Comparison of ENCODE assay signal across 8 cellular contexts in the genomic region with DNA sequence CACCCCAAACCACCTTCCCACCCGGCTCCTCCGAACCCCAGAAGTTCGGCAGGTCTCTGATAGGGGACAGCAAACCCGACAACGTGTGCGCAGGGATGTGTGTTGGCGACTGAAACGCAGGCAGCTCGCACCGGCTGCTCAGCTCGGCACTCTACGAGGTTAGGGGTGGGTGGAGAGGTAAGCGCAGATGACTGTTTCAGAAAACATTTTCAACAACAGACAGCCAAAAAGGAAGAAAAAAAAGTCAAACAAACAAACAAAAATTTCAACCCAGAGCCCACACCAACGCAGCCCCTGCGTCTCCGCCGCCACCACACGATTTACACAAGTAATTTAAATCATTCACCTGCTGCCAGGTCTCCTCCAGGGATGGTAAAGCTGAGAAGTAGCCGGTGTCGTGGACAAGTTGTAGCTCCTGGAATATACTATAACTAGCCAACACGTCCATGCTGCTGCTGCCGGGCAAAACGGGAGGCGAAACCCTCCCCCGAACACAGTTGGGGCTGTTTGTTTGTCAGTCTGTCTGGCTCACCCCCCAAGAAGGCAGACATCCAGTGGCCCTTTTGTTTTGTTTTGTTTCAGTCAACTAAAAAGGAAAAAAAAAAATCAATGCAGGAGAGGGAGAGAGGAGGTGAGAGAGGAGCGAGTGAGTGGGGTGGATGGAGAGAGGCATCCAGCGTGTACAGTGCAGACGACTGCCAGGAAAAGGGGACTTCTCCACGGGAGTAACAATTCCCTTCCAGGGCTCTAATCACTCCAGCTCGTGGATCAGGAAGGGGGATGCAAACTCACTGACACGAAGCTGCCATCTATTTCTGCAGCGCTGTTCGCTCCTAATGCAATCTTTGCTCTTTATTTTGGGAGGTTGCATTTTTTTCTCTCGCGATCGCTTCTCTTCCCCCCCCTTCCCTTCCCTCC. TPM values are rescaled to one million over a fixed set of nuclear protein-coding genes. Genes with fewer than 3 reads are reported as not detected.
DNase-seq lines count a peak whose midpoint lies in the region; ATAC-seq and TF ChIP-seq lines count a peak whose summit lies in the region.

A gene (minus strand): TSS at position 828 of the 918 bp plus-strand sequence. CDS start 380 bp downstream, at position 448.

- H3K27ac ChIP-seq in left ventricle myocardium inferior (replicated peaks), result peak within 1 kb of the TSS; percentile 100

- H3K27me3 ChIP-seq in left ventricle myocardium inferior (ENCODE audit: low read depth), result no peaks in the 10 kb centered on the region

- H3K36me3 ChIP-seq in left ventricle myocardium inferior, result no peaks in the 10 kb centered on the region

- peaks cover 72% of the 10 kb centered on the region for H3K4me1 ChIP-seq in left ventricle myocardium inferior

- ATAC-seq in SK-N-SH treated with all-trans-retinoic acid at 6 μM for 48 hours (peak; percentile 17), GM18519 (IDR thresholded peaks at IDR 0.05; ENCODE audit: low FRiP score, unreplicated experiment) (no peak)

- H3K9me3 ChIP-seq in left ventricle myocardium inferior (replicated peaks), result no peaks in the 10 kb centered on the region

- H3K4me3 ChIP-seq in left ventricle myocardium inferior, result peak within 1 kb of the TSS; percentile 85

- peak; percentile 31 for DNase-seq in AG20443 (ENCODE audit: low spot score)
- DNase-seq in HCEC 1CT, result peak; percentile 20
- DNase-seq in amygdala (lab: John Stamatoyannopoulos, UW), result peak in 43 of 56 donors; percentile 11 to 90 (median 72)
- DNase-seq in left ventricle myocardium inferior, result peak; percentile 41
- peak; percentile 85 for DNase-seq in posterior vena cava (ENCODE audit: low spot score)
- no peak for DNase-seq in GM19240 (ENCODE audit: insufficient read length, low spot score)

- no peak for TF ChIP-seq CTCF in left ventricle myocardium inferior (IDR thresholded peaks at IDR 0.05; ENCODE audit: borderline replicate concordance)

- intact Hi-C loops in left ventricle myocardium inferior (cut with micrococcal nuclease) (loop anchor here (10.0 kb wide), 2 partner anchors 169 to 181 kb away; no protein-coding TSS in a partner anchor), posterior vena cava (cut with DNase I) (loop anchor here in 1 of 2 donors (5.0 to 10.0 kb wide), 4 partner anchors 89 to 361 kb away; no protein-coding TSS in a partner anchor)

TF ChIP-seq in SK-N-SH treated with all-trans-retinoic acid at 6 μM for 48 hours, 23 proteins besides CTCF, POLR2A, EP300 and RAD21:
- TF ChIP-seq, protein P1, sequence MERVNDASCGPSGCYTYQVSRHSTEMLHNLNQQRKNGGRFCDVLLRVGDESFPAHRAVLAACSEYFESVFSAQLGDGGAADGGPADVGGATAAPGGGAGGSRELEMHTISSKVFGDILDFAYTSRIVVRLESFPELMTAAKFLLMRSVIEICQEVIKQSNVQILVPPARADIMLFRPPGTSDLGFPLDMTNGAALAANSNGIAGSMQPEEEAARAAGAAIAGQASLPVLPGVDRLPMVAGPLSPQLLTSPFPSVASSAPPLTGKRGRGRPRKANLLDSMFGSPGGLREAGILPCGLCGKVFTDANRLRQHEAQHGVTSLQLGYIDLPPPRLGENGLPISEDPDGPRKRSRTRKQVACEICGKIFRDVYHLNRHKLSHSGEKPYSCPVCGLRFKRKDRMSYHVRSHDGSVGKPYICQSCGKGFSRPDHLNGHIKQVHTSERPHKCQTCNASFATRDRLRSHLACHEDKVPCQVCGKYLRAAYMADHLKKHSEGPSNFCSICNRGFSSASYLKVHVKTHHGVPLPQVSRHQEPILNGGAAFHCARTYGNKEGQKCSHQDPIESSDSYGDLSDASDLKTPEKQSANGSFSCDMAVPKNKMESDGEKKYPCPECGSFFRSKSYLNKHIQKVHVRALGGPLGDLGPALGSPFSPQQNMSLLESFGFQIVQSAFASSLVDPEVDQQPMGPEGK (CRISPR knock-in tag; IDR thresholded peaks at IDR 0.05; ENCODE audit: borderline replicate concordance), result no peak
- TF ChIP-seq CSDC2 (CRISPR knock-in tag; IDR thresholded peaks at IDR 0.05), result 0 out of 2 replicates have a peak, but pooled peaks have one; percentile 5
- no peak for TF ChIP-seq ZNF70 (CRISPR knock-in tag; IDR thresholded peaks at IDR 0.05)
- no peak for TF ChIP-seq ARNTL (CRISPR knock-in tag; IDR thresholded peaks at IDR 0.05; ENCODE audit: borderline replicate concordance, low read depth)

RNA-seq across cellular contexts. Expression of the gene that starts here (rescaled TPM):
- total RNA-seq in left ventricle myocardium inferior (24.2 TPM), posterior vena cava (10 to 100 TPM; 64.2 to 64.5 TPM)
